23 cellular contexts compared by ENCODE assay signal in genomic region chrX:3384330-3384729, GRCh38. TPM values are rescaled to one million over a fixed set of nuclear protein-coding genes. Genes with fewer than 3 reads are reported as not detected.
DNase-seq lines count a peak whose midpoint lies in the region; ATAC-seq, FAIRE-seq and TF ChIP-seq lines count a peak whose summit lies in the region.
"Had no signal": no experiment of that assay in that cellular context is flagged by ENCODE, and none has a peak within 500 bp of the region (broad histone marks: within the 10 kb centered on the region; RNA-seq: fewer than 3 reads in every experiment).

No MANE protein-coding gene starts in this region.

- peak; percentile 99 for FAIRE-seq in RCC 7860 (lab: Jason Lieb, UNC)
- FAIRE-seq: D721Med, GM12891 had no signal

- TF ChIP-seq CTCF in epithelial cell of proximal tubule (conservative IDR thresholded peaks at IDR 0.05; ENCODE audit: low read depth, low read length) (no peak), retinal pigment epithelial cell (conservative IDR thresholded peaks at IDR 0.05; ENCODE audit: low read depth, low read length) (no peak)

- peak; percentile 3 for DNase-seq in ELR (ENCODE audit: low read depth)
- peak; percentile 80 for DNase-seq in RCC 7860 (ENCODE audit: low spot score)
- peak; percentile 41 for DNase-seq in epithelial cell of proximal tubule (ENCODE audit: low read depth)
- DNase-seq in retinal pigment epithelial cell (ENCODE audit: low read depth) = peak; percentile 63
- no peak for DNase-seq in stimulated activated CD4-positive, alpha-beta T cell treated with anti-CD3 and anti-CD28 coated beads, Interleukin-2, amount 100 ng/mL, for 48 hours
- no peak for DNase-seq in activated naive CD4-positive, alpha-beta T cell (lab: John Stamatoyannopoulos, UW)
- DNase-seq: activated CD4-positive, alpha-beta T cell treated with anti-CD3 and anti-CD28 coated beads, Interleukin-2, amount 10 ng/mL, durations not matched to agents 24 days and 14 days; activated naive CD4-positive, alpha-beta T cell treated with anti-CD3 and anti-CD28 coated beads, Interleukin-2, amount 50 U/mL, for 16 hours; activated T-cell treated with anti-CD3 and anti-CD28 coated beads, Interleukin-2, amount 50 U/mL, for 24 hours; GF-D8; head of caudate nucleus; naive thymus-derived CD8-positive, alpha-beta T cell; NCI-H146; stimulated activated CD4-positive, alpha-beta T cell treated with anti-CD3 and anti-CD28 coated beads, Interleukin-4, amount 100 ng/mL, for 24 hours; SW 1271 had no signal

- ATAC-seq in GM21786 (IDR thresholded peaks at IDR 0.05; ENCODE audit: unreplicated experiment) (no peak), GM18858 (IDR thresholded peaks at IDR 0.05; ENCODE audit: unreplicated experiment) (no peak)
- ATAC-seq: naive thymus-derived CD8-positive, alpha-beta T cell had no signal

- H3K4me3 ChIP-seq in epithelial cell of proximal tubule (ENCODE audit: low read depth, low read length) = no peak overlapping the region
- H3K4me3 ChIP-seq in retinal pigment epithelial cell (ENCODE audit: low read length) = no peak overlapping the region
- H3K4me3 ChIP-seq: breast epithelium, esophagus muscularis mucosa, skin epidermis had no signal

RNA-seq across cellular contexts. Expression of gene MXRA5, which starts 37.9 kb away (rescaled TPM):
- total RNA-seq in epithelial cell of proximal tubule = 0.07 and 0.40 TPM in 2 replicates
- total RNA-seq: activated CD4-positive, alpha-beta T cell treated with anti-CD3 and anti-CD28 coated beads, Interleukin-2, amount 10 ng/mL, durations not matched to agents 24 days and 14 days; dermis microvascular lymphatic vessel endothelial cell; naive thymus-derived CD8-positive, alpha-beta T cell had no signal

Comparison
In these comparisons a context has a peak if more than half of its experiments do, and no peak if none do; other contexts are left out.
1. DNase-seq: peak in ELR (single experiment), RCC 7860 (single experiment), epithelial cell of proximal tubule (single experiment) and retinal pigment epithelial cell (single experiment); none in stimulated activated CD4-positive, alpha-beta T cell treated with anti-CD3 and anti-CD28 coated beads, Interleukin-2, amount 100 ng/mL, for 48 hours (0 of 2) and activated naive CD4-positive, alpha-beta T cell (0 of 4).